Comparison of ENCODE assay signal across 9 cellular contexts in genomic region chr11:78189851-78190250, GRCh38. TPM values are rescaled to one million over a fixed set of nuclear protein-coding genes. Genes with fewer than 3 reads are reported as not detected.
DNase-seq lines count a peak whose midpoint lies in the region; ATAC-seq, FAIRE-seq and TF ChIP-seq lines count a peak whose summit lies in the region.
"Had no signal": no experiment of that assay in that cellular context is flagged by ENCODE, and none has a peak within 500 bp of the region (broad histone marks: within the 10 kb centered on the region; RNA-seq: fewer than 3 reads in every experiment).

No MANE protein-coding gene starts in this region.

- no peaks in the 10 kb centered on the region for H3K36me3 ChIP-seq in kidney (ENCODE audit: control insufficient read depth in 1 of 2, insufficient read depth in 2 of 2, low read length in 2 of 2)
- no peaks in the 10 kb centered on the region for H3K36me3 ChIP-seq in thoracic aorta
- H3K36me3 ChIP-seq in WERI-Rb-1, result peaks cover 6% of the 10 kb centered on the region; the same call in 1 of the 2 replicates

- no peaks in the 10 kb centered on the region for H3K9me3 ChIP-seq in kidney (ENCODE audit: control insufficient read depth in 1 of 2, low read length in 2 of 2)
- no peaks in the 10 kb centered on the region for H3K9me3 ChIP-seq in thoracic aorta
- no peaks in the 10 kb centered on the region for H3K9me3 ChIP-seq in WERI-Rb-1 (ENCODE audit: severe bottlenecking)

- peak overlapping the region; percentile 89 for H3K27ac Mint-ChIP-seq in activated CD4-positive, alpha-beta T cell treated with anti-CD3 and anti-CD28 coated beads, Interleukin-2, amount 10 ng/mL, durations not matched to agents 7 days and 5 days
- peak overlapping the region; percentile 89 for H3K27ac Mint-ChIP-seq in activated T-helper 2 cell treated with anti-CD3 and anti-CD28 coated beads, Interferon-gamma antibody, Interleukin-2, Interleukin-4, amounts not matched to agents 10 μg/mL and 5 μg/mL and 100 μg/mL, durations not matched to agents 14 hours and 24 hours and 36 hours

- FAIRE-seq in kidney (lab: Jason Lieb, UNC), result no peak

- no peaks in the 10 kb centered on the region for H3K27me3 Mint-ChIP-seq in activated CD4-positive, alpha-beta T cell treated with anti-CD3 and anti-CD28 coated beads, Interleukin-2, amount 10 ng/mL, durations not matched to agents 7 days and 5 days
- no peaks in the 10 kb centered on the region for H3K27me3 Mint-ChIP-seq in activated T-helper 2 cell treated with anti-CD3 and anti-CD28 coated beads, Interferon-gamma antibody, Interleukin-2, Interleukin-4, amounts not matched to agents 10 μg/mL and 5 μg/mL and 100 μg/mL, durations not matched to agents 14 hours and 24 hours and 36 hours (ENCODE audit: low read depth)

- POLR2A ChIA-PET in activated CD4-positive, alpha-beta T cell treated with anti-CD3 and anti-CD28 coated beads, Interleukin-2, amount 10 ng/mL, durations not matched to agents 7 days and 5 days (lab: Charles Lee), result no interaction called here

- peaks cover 69% of the 10 kb centered on the region for H3K4me1 Mint-ChIP-seq in activated CD4-positive, alpha-beta T cell treated with anti-CD3 and anti-CD28 coated beads, Interleukin-2, amount 10 ng/mL, durations not matched to agents 7 days and 5 days
- H3K4me1 Mint-ChIP-seq in activated T-helper 2 cell treated with anti-CD3 and anti-CD28 coated beads, Interferon-gamma antibody, Interleukin-2, Interleukin-4, amounts not matched to agents 10 μg/mL and 5 μg/mL and 100 μg/mL, durations not matched to agents 14 hours and 24 hours and 36 hours (ENCODE audit: low read depth), result peaks cover 62% of the 10 kb centered on the region

- TF ChIP-seq CTCF in kidney (IDR thresholded peaks at IDR 0.05; ENCODE audit: borderline replicate concordance, extremely low read depth, insufficient read depth) (no peak), thoracic aorta (IDR thresholded peaks at IDR 0.05) (no peak), WERI-Rb-1 (IDR thresholded peaks at IDR 0.05; ENCODE audit: low read depth, low read length) (no peak)

- H3K27ac ChIP-seq in kidney (ENCODE audit: low read depth in 2 of 2, low read length in 2 of 2) (peak overlapping the region in 1 of 2 donors; percentile 10), thoracic aorta (peak overlapping the region; percentile 64 to 85), WERI-Rb-1 (no peak overlapping the region)

- H3K9ac ChIP-seq in kidney (ENCODE audit: low read length in 2 of 2), result peak overlapping the region in 1 of 2 donors; percentile 80

- no peaks in the 10 kb centered on the region for H3K9me3 Mint-ChIP-seq in activated CD4-positive, alpha-beta T cell treated with anti-CD3 and anti-CD28 coated beads, Interleukin-2, amount 10 ng/mL, durations not matched to agents 7 days and 5 days
- no peaks in the 10 kb centered on the region for H3K9me3 Mint-ChIP-seq in activated T-helper 2 cell treated with anti-CD3 and anti-CD28 coated beads, Interferon-gamma antibody, Interleukin-2, Interleukin-4, amounts not matched to agents 10 μg/mL and 5 μg/mL and 100 μg/mL, durations not matched to agents 14 hours and 24 hours and 36 hours

- peaks cover 23% of the 10 kb centered on the region for H3K36me3 Mint-ChIP-seq in activated CD4-positive, alpha-beta T cell treated with anti-CD3 and anti-CD28 coated beads, Interleukin-2, amount 10 ng/mL, durations not matched to agents 7 days and 5 days (ENCODE audit: low read depth)
- H3K36me3 Mint-ChIP-seq in activated T-helper 2 cell treated with anti-CD3 and anti-CD28 coated beads, Interferon-gamma antibody, Interleukin-2, Interleukin-4, amounts not matched to agents 10 μg/mL and 5 μg/mL and 100 μg/mL, durations not matched to agents 14 hours and 24 hours and 36 hours (ENCODE audit: low read depth), result peaks cover 34% of the 10 kb centered on the region

- CTCF ChIA-PET in activated CD4-positive, alpha-beta T cell treated with anti-CD3 and anti-CD28 coated beads, Interleukin-2, amount 10 ng/mL, durations not matched to agents 7 days and 5 days (lab: Charles Lee), result interaction anchor here (0.6 to 2.5 kb wide), 6 partner anchors 10 to 144 kb away, joined by 3 to 12 read pairs (median 3); no protein-coding TSS in a partner anchor

- H3K4me1 ChIP-seq in kidney (ENCODE audit: control insufficient read depth in 1 of 2, insufficient read depth in 1 of 2, low read depth in 1 of 2, low read length in 2 of 2) (peaks cover 14 to 26% of the 10 kb centered on the region in 2 donors), thoracic aorta (ENCODE audit: control insufficient read depth in 1 of 2, low read depth in 2 of 2) (peaks cover 45 to 82% of the 10 kb centered on the region in 2 donors)

- ATAC-seq in thoracic aorta (ENCODE audit: insufficient number of reproducible peaks, low FRiP score, low read depth) (no peak), HG02970 (IDR thresholded peaks at IDR 0.05; ENCODE audit: low FRiP score, unreplicated experiment) (no peak)

- intact Hi-C loops in activated T-helper 2 cell treated with anti-CD3 and anti-CD28 coated beads, Interferon-gamma antibody, Interleukin-2, Interleukin-4, amounts not matched to agents 10 μg/mL and 5 μg/mL and 100 μg/mL, durations not matched to agents 14 hours and 24 hours and 36 hours (cut with micrococcal nuclease), result loop anchor here (2.0 to 5.0 kb wide), 3 partner anchors 37 to 368 kb away; partner anchors contain the start of genes AAMDC and RSF1
- intact Hi-C loops in kidney (cut with DNase I), result no loop called here

- H3K27me3 ChIP-seq in thoracic aorta (replicated peaks; ENCODE audit: insufficient read depth), result no peaks in the 10 kb centered on the region
- no peaks in the 10 kb centered on the region for H3K27me3 ChIP-seq in WERI-Rb-1 (ENCODE audit: insufficient read depth, low read depth, severe bottlenecking)

- H3K4me3 ChIP-seq in kidney (ENCODE audit: low read length in 2 of 2) (peak overlapping the region; percentile 77 to 93), thoracic aorta (peak overlapping the region; percentile 95), WERI-Rb-1 (ENCODE audit: low read depth, low read length) (no peak overlapping the region)

- DNase-seq in activated CD4-positive, alpha-beta T cell treated with anti-CD3 and anti-CD28 coated beads, Interleukin-2, amount 10 ng/mL, durations not matched to agents 7 days and 5 days, result no peak
- no peak for DNase-seq in activated CD4-positive, alpha-beta T cell treated with anti-CD3 and anti-CD28 coated beads for 48 hours
- DNase-seq in activated T-helper 2 cell treated with anti-CD3 and anti-CD28 coated beads, Interferon-gamma antibody, Interleukin-2, Interleukin-4, amounts not matched to agents 10 μg/mL and 5 μg/mL and 100 μg/mL, durations not matched to agents 14 hours and 24 hours and 36 hours (ENCODE audit: low spot score), result no peak
- DNase-seq in kidney (no peak), thoracic aorta (ENCODE audit: low spot score) (no peak), glomerular visceral epithelial cell (ENCODE audit: extremely low spot score) (no peak), WERI-Rb-1 (no peak)
- DNase-seq: NCI-H82 had no signal

- H3K4me3 Mint-ChIP-seq in activated CD4-positive, alpha-beta T cell treated with anti-CD3 and anti-CD28 coated beads, Interleukin-2, amount 10 ng/mL, durations not matched to agents 7 days and 5 days, result peak overlapping the region; percentile 90
- peak overlapping the region; percentile 97 for H3K4me3 Mint-ChIP-seq in activated T-helper 2 cell treated with anti-CD3 and anti-CD28 coated beads, Interferon-gamma antibody, Interleukin-2, Interleukin-4, amounts not matched to agents 10 μg/mL and 5 μg/mL and 100 μg/mL, durations not matched to agents 14 hours and 24 hours and 36 hours (ENCODE audit: low read depth)

RNA-seq across cellular contexts. Expression of gene USP35, which starts 1.1 kb away (rescaled TPM):
- 10 to 100 TPM; 13.0 to 13.2 TPM for total RNA-seq in activated CD4-positive, alpha-beta T cell treated with anti-CD3 and anti-CD28 coated beads, Interleukin-2, amount 10 ng/mL, durations not matched to agents 7 days and 5 days
- total RNA-seq in activated T-helper 2 cell treated with anti-CD3 and anti-CD28 coated beads, Interferon-gamma antibody, Interleukin-2, Interleukin-4, amounts not matched to agents 10 μg/mL and 5 μg/mL and 100 μg/mL, durations not matched to agents 14 hours and 24 hours and 36 hours, result 12.9 and 14.6 TPM in 2 replicates
- total RNA-seq in kidney, result 7.7 TPM
- polyA plus RNA-seq in kidney (ENCODE audit: insufficient read depth, low read depth, low replicate concordance), result 4.0 TPM
- total RNA-seq in thoracic aorta, result 10 to 100 TPM; 38.8 to 44.1 TPM

RNA-seq across cellular contexts. Expression of gene KCTD21, which starts 1.4 kb away (rescaled TPM):
- 1 to 10 TPM; 8.9 TPM for total RNA-seq in activated CD4-positive, alpha-beta T cell treated with anti-CD3 and anti-CD28 coated beads, Interleukin-2, amount 10 ng/mL, durations not matched to agents 7 days and 5 days
- total RNA-seq in activated T-helper 2 cell treated with anti-CD3 and anti-CD28 coated beads, Interferon-gamma antibody, Interleukin-2, Interleukin-4, amounts not matched to agents 10 μg/mL and 5 μg/mL and 100 μg/mL, durations not matched to agents 14 hours and 24 hours and 36 hours, result 10.0 and 10.4 TPM in 2 replicates
- 7.9 TPM for total RNA-seq in kidney
- 6.0 TPM for polyA plus RNA-seq in kidney (ENCODE audit: insufficient read depth, low read depth, low replicate concordance)
- 10 to 100 TPM in 1 of 2 donors, 1 to 10 TPM in 1; 9.1 to 13.7 TPM for total RNA-seq in thoracic aorta

RNA-seq across cellular contexts. Expression of gene ALG8, which starts 50.4 kb away (rescaled TPM):
- 10 to 100 TPM; 51.2 to 70.3 TPM for total RNA-seq in activated CD4-positive, alpha-beta T cell treated with anti-CD3 and anti-CD28 coated beads, Interleukin-2, amount 10 ng/mL, durations not matched to agents 7 days and 5 days
- 58.6 and 70.1 TPM in 2 replicates for total RNA-seq in activated T-helper 2 cell treated with anti-CD3 and anti-CD28 coated beads, Interferon-gamma antibody, Interleukin-2, Interleukin-4, amounts not matched to agents 10 μg/mL and 5 μg/mL and 100 μg/mL, durations not matched to agents 14 hours and 24 hours and 36 hours
- total RNA-seq in kidney (34.1 TPM), thoracic aorta (10 to 100 TPM; 19.5 to 26.3 TPM)
- polyA plus RNA-seq in kidney (ENCODE audit: insufficient read depth, low read depth, low replicate concordance), result 49.7 TPM
